1 cellular context compared by ENCODE assay signal in the genomic region with DNA sequence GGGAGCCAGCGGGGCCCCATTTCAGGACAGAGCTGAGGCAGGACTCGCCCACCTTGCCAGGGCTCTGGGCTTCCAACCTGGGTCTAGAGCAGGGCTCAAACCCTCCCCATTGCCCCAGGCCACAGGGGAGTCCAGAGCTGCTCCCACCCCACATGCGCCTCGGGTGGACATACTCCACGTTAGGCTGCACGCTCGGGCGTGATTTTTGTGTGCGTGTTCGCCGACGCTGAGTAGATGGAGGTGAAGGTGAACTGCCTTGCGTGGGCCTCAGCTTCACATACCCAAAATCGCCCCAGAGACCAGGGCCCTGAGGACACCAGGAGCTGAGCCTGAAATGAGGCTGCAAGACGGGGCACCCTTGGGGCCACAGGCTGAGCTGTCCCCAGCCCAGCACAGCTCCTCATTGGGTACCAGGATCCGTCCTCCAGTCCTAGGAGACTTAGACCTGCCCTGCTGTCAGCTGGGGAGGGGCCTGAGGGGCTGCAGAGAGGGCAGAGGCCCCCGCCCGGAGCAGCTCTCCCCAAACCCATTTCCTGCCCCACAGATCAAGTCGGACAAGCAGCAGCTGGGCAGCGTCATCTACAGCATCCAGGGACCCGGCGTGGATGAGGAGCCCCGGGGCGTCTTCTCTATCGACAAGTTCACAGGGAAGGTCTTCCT.
TF ChIP-seq lines count a peak whose summit lies in the region.

No MANE protein-coding gene starts in this region.

TF ChIP-seq in HepG2, 621 proteins besides CTCF, POLR2A, EP300 and RAD21:
- TF ChIP-seq AGO1 (IDR thresholded peaks at IDR 0.05; ENCODE audit: low read depth, low read length, poor library complexity, severe bottlenecking) = peak; percentile 4
- no peak for TF ChIP-seq ELK4 (CRISPR knock-in tag; IDR thresholded peaks at IDR 0.05; ENCODE audit: borderline replicate concordance)
TF ChIP-seq in HepG2: peak in this region for 1.
